22 cellular contexts compared by ENCODE assay signal in genomic region chr3:4836516-4836915, GRCh38.
DNase-seq lines count a peak whose midpoint lies in the region; ATAC-seq lines count a peak whose summit lies in the region.
"Had no signal": no experiment of that assay in that cellular context is flagged by ENCODE, and none has a peak within 500 bp of the region (broad histone marks: within the 10 kb centered on the region; RNA-seq: fewer than 3 reads in every experiment).

No MANE protein-coding gene starts in this region.

- H3K9me3 Mint-ChIP-seq in T-helper 1 cell treated with Interleukin-12 subunit alpha and Interleukin-12 subunit beta and Interleukin-4 antibody, amounts not matched to agents 30 μg/mL and 1 μg/mL, for 36 hours = no peaks in the 10 kb centered on the region
- no peaks in the 10 kb centered on the region for H3K9me3 Mint-ChIP-seq in stimulated activated naive CD8-positive, alpha-beta T cell treated with anti-CD3 and anti-CD28 coated beads, Interleukin-15, Interleukin-2, amounts not matched to agents 100 ng/mL and 50 ng/mL, for 24 hours
- H3K9me3 Mint-ChIP-seq in central memory CD8-positive, alpha-beta T cell = no peaks in the 10 kb centered on the region
- no peaks in the 10 kb centered on the region for H3K9me3 Mint-ChIP-seq in stimulated activated naive CD8-positive, alpha-beta T cell treated with anti-CD3 and anti-CD28 coated beads, Interleukin-15, amount 100 ng/mL, for 72 hours
- H3K9me3 Mint-ChIP-seq: CD8-positive, alpha-beta memory T cell; H9; IgD-negative memory B cell had no signal

- no peaks in the 10 kb centered on the region for H3K27me3 Mint-ChIP-seq in T-helper 1 cell treated with Interleukin-12 subunit alpha and Interleukin-12 subunit beta and Interleukin-4 antibody, amounts not matched to agents 30 μg/mL and 1 μg/mL, for 36 hours (ENCODE audit: low read depth)
- no peaks in the 10 kb centered on the region for H3K27me3 Mint-ChIP-seq in stimulated activated naive CD8-positive, alpha-beta T cell treated with anti-CD3 and anti-CD28 coated beads, Interleukin-15, Interleukin-2, amounts not matched to agents 100 ng/mL and 50 ng/mL, for 24 hours
- H3K27me3 Mint-ChIP-seq in central memory CD8-positive, alpha-beta T cell = no peaks in the 10 kb centered on the region
- H3K27me3 Mint-ChIP-seq in stimulated activated naive CD8-positive, alpha-beta T cell treated with anti-CD3 and anti-CD28 coated beads, Interleukin-15, amount 100 ng/mL, for 72 hours = no peaks in the 10 kb centered on the region
- H3K27me3 Mint-ChIP-seq: CD8-positive, alpha-beta memory T cell; IgD-negative memory B cell had no signal

- in situ Hi-C loops in ACHN (cut with HindIII; ENCODE audit: low pct_ligation_motif_present, low pct_unique_long_range_greater_than_20kb, low sequenced_read_pairs) = no loop called here

- DNase-seq in T-helper 1 cell = no peak
- DNase-seq in stimulated activated naive CD8-positive, alpha-beta T cell treated with anti-CD3 and anti-CD28 coated beads, Interleukin-15, Interleukin-2, amounts not matched to agents 100 U/mL and 50 U/mL, for 24 hours = no peak
- no peak for DNase-seq in central memory CD8-positive, alpha-beta T cell (ENCODE audit: low spot score in 2 of 2)
- no peak for DNase-seq in stimulated activated naive CD8-positive, alpha-beta T cell treated with anti-CD3 and anti-CD28 coated beads, Interleukin-15, amount 100 ng/mL, for 72 hours
- DNase-seq in ACHN = no peak
- no peak for DNase-seq in stimulated activated CD8-positive, alpha-beta memory T cell treated with anti-CD3 and anti-CD28 coated beads, Interleukin-4, amount 100 ng/mL, for 48 hours
- DNase-seq: activated CD4-positive, alpha-beta T cell treated with anti-CD3 and anti-CD28 coated beads, Interleukin-2, amount 50 U/mL, for 4 hours; activated T-cell treated with anti-CD3 and anti-CD28 coated beads for 4 hours; CD8-positive, alpha-beta memory T cell; H9; left lung; NCI-H1694 treated with DMSO at 0.1 percent for 48 hours; NCI-H2171 treated with DMSO at 0.1 percent for 48 hours; NCI-H526; NK-92 treated with Interleukin-12 subunit alpha and Interleukin-12 subunit beta, amount 100 ng/mL, for 24 hours; nucleus accumbens; PC-3; SK-N-SH; transverse colon had no signal

- no peak overlapping the region for H3K4me3 Mint-ChIP-seq in T-helper 1 cell treated with Interleukin-12 subunit alpha and Interleukin-12 subunit beta and Interleukin-4 antibody, amounts not matched to agents 30 μg/mL and 1 μg/mL, for 36 hours
- peak overlapping the region; percentile 58 for H3K4me3 Mint-ChIP-seq in stimulated activated naive CD8-positive, alpha-beta T cell treated with anti-CD3 and anti-CD28 coated beads, Interleukin-15, Interleukin-2, amounts not matched to agents 100 ng/mL and 50 ng/mL, for 24 hours
- no peak overlapping the region for H3K4me3 Mint-ChIP-seq in central memory CD8-positive, alpha-beta T cell
- peak overlapping the region; percentile 62 to 86 for H3K4me3 Mint-ChIP-seq in stimulated activated naive CD8-positive, alpha-beta T cell treated with anti-CD3 and anti-CD28 coated beads, Interleukin-15, amount 100 ng/mL, for 72 hours
- H3K4me3 Mint-ChIP-seq: CD8-positive, alpha-beta memory T cell; H9 had no signal

- ATAC-seq in stimulated activated naive CD8-positive, alpha-beta T cell treated with anti-CD3 and anti-CD28 coated beads, Interleukin-15, Interleukin-2, amounts not matched to agents 100 U/mL and 50 U/mL, for 24 hours = no peak
- ATAC-seq in central memory CD8-positive, alpha-beta T cell (replicated peaks; ENCODE audit: extremely low read depth, poor library complexity, severe bottlenecking) = no peak
- no peak for ATAC-seq in stimulated activated naive CD8-positive, alpha-beta T cell treated with anti-CD3 and anti-CD28 coated beads, Interleukin-15, amount 100 ng/mL, for 72 hours
- ATAC-seq: left lung, PC-3 had no signal

- peaks cover 41% of the 10 kb centered on the region for H3K36me3 Mint-ChIP-seq in T-helper 1 cell treated with Interleukin-12 subunit alpha and Interleukin-12 subunit beta and Interleukin-4 antibody, amounts not matched to agents 30 μg/mL and 1 μg/mL, for 36 hours (ENCODE audit: low read depth)
- H3K36me3 Mint-ChIP-seq in stimulated activated naive CD8-positive, alpha-beta T cell treated with anti-CD3 and anti-CD28 coated beads, Interleukin-15, Interleukin-2, amounts not matched to agents 100 ng/mL and 50 ng/mL, for 24 hours (ENCODE audit: low read depth) = peaks cover 80% of the 10 kb centered on the region
- H3K36me3 Mint-ChIP-seq in central memory CD8-positive, alpha-beta T cell (ENCODE audit: insufficient read depth) = peaks cover 14% of the 10 kb centered on the region

- peaks cover 88% of the 10 kb centered on the region for H3K4me1 Mint-ChIP-seq in T-helper 1 cell treated with Interleukin-12 subunit alpha and Interleukin-12 subunit beta and Interleukin-4 antibody, amounts not matched to agents 30 μg/mL and 1 μg/mL, for 36 hours (ENCODE audit: low read depth)
- peaks cover 96% of the 10 kb centered on the region for H3K4me1 Mint-ChIP-seq in stimulated activated naive CD8-positive, alpha-beta T cell treated with anti-CD3 and anti-CD28 coated beads, Interleukin-15, Interleukin-2, amounts not matched to agents 100 ng/mL and 50 ng/mL, for 24 hours (ENCODE audit: low read depth)
- peaks cover 54% of the 10 kb centered on the region for H3K4me1 Mint-ChIP-seq in central memory CD8-positive, alpha-beta T cell
- H3K4me1 Mint-ChIP-seq in stimulated activated naive CD8-positive, alpha-beta T cell treated with anti-CD3 and anti-CD28 coated beads, Interleukin-15, amount 100 ng/mL, for 72 hours = peaks cover 88% of the 10 kb centered on the region

- peak overlapping the region; percentile 98 for H3K27ac Mint-ChIP-seq in T-helper 1 cell treated with Interleukin-12 subunit alpha and Interleukin-12 subunit beta and Interleukin-4 antibody, amounts not matched to agents 30 μg/mL and 1 μg/mL, for 36 hours
- peak overlapping the region; percentile 99 for H3K27ac Mint-ChIP-seq in stimulated activated naive CD8-positive, alpha-beta T cell treated with anti-CD3 and anti-CD28 coated beads, Interleukin-15, Interleukin-2, amounts not matched to agents 100 ng/mL and 50 ng/mL, for 24 hours
- H3K27ac Mint-ChIP-seq in central memory CD8-positive, alpha-beta T cell (ENCODE audit: low read depth) = peak overlapping the region; percentile 52
- H3K27ac Mint-ChIP-seq in stimulated activated naive CD8-positive, alpha-beta T cell treated with anti-CD3 and anti-CD28 coated beads, Interleukin-15, amount 100 ng/mL, for 72 hours = peak overlapping the region in 1 of 2 donors; percentile 97

Comparison
In these comparisons a context has a peak if more than half of its experiments do, and no peak if none do; other contexts are left out.
1. H3K4me3 Mint-ChIP-seq: peak in stimulated activated naive CD8-positive, alpha-beta T cell treated with anti-CD3 and anti-CD28 coated beads, Interleukin-15, Interleukin-2, amounts not matched to agents 100 ng/mL and 50 ng/mL, for 24 hours (single experiment) and stimulated activated naive CD8-positive, alpha-beta T cell treated with anti-CD3 and anti-CD28 coated beads, Interleukin-15, amount 100 ng/mL, for 72 hours (2 of 2); none in T-helper 1 cell treated with Interleukin-12 subunit alpha and Interleukin-12 subunit beta and Interleukin-4 antibody, amounts not matched to agents 30 μg/mL and 1 μg/mL, for 36 hours (single experiment) and central memory CD8-positive, alpha-beta T cell (single experiment).